ENCODE assay signal across 18 cellular contexts in genomic region chr2:238495422-238495821, GRCh38.
A peak's percentile ranks its signal among the peaks of the same experiment; 100 is the strongest.
DNase-seq lines count a peak whose midpoint lies in the region; ATAC-seq and TF ChIP-seq lines count a peak whose summit lies in the region.
"Had no signal": no experiment of that assay in that cellular context is flagged by ENCODE, and none has a peak within 500 bp of the region (broad histone marks: within the 10 kb centered on the region; RNA-seq: fewer than 3 reads in every experiment).

No MANE protein-coding gene starts in this region.

- CTCF ChIA-PET in activated naive CD4-positive, alpha-beta T cell treated with anti-CD3 and anti-CD28 coated beads, Interleukin-2, amount 10 ng/mL, durations not matched to agents 7 days and 5 days (lab: Charles Lee) = no interaction called here
- CTCF ChIA-PET in naive thymus-derived CD4-positive, alpha-beta T cell (lab: Charles Lee) = no interaction called here

- H3K4me3 ChIP-seq in naive thymus-derived CD4-positive, alpha-beta T cell (ENCODE audit: low read length) = no peak overlapping the region

- H3K4me1 Mint-ChIP-seq in activated naive CD4-positive, alpha-beta T cell treated with anti-CD3 and anti-CD28 coated beads, Interleukin-2, amount 10 ng/mL, durations not matched to agents 7 days and 5 days = peaks cover 39% of the 10 kb centered on the region
- peaks cover 24% of the 10 kb centered on the region for H3K4me1 Mint-ChIP-seq in activated T-helper 17 cell treated with anti-CD3 and anti-CD28 coated beads, Interleukin-2, amount 50 U/mL, for 72 hours
- H3K4me1 Mint-ChIP-seq in naive thymus-derived CD4-positive, alpha-beta T cell = peaks cover 23 to 42% (median 38%) of the 10 kb centered on the region in 7 donors

- H3K36me3 ChIP-seq in naive thymus-derived CD4-positive, alpha-beta T cell (ENCODE audit: control insufficient read depth in 2 of 3, insufficient read depth in 3 of 3, low read length in 3 of 3) = no peaks in the 10 kb centered on the region

- POLR2A ChIA-PET in naive thymus-derived CD4-positive, alpha-beta T cell (lab: Charles Lee) = interaction anchor here (0.6 kb wide), 1 partner anchor 333 kb away, joined by 3 read pairs; no protein-coding TSS in a partner anchor

- H3K4me1 ChIP-seq in naive thymus-derived CD4-positive, alpha-beta T cell (ENCODE audit: control insufficient read depth in 2 of 2, insufficient read depth in 2 of 2, low read length in 2 of 2) = peaks cover 8 to 27% of the 10 kb centered on the region in 2 donors

- no peak for DNase-seq in activated naive CD4-positive, alpha-beta T cell treated with anti-CD3 and anti-CD28 coated beads, Interleukin-2, amount 10 ng/mL, durations not matched to agents 7 days and 5 days
- no peak for DNase-seq in activated naive CD4-positive, alpha-beta T cell treated with anti-CD3 and anti-CD28 coated beads, Interleukin-2, amount 50 U/mL, for 72 hours (ENCODE audit: low spot score in 2 of 2)
- DNase-seq in naive thymus-derived CD4-positive, alpha-beta T cell = no peak
- DNase-seq in DMS 273 (lab: John Stamatoyannopoulos, UW; ENCODE audit: unreplicated experiment) (no peak), NCI-H82 (lab: John Stamatoyannopoulos, UW) (no peak)
- DNase-seq: ACHN; AML-193; Calu3; CD4-positive, CD25-positive, alpha-beta regulatory T cell; HFFc6; KG1; NCI-H1436; NCI-H2029; NCI-H2171; NCI-H774 had no signal

- H3K4me3 Mint-ChIP-seq in activated naive CD4-positive, alpha-beta T cell treated with anti-CD3 and anti-CD28 coated beads, Interleukin-2, amount 10 ng/mL, durations not matched to agents 7 days and 5 days = no peak overlapping the region
- H3K4me3 Mint-ChIP-seq in activated T-helper 17 cell treated with anti-CD3 and anti-CD28 coated beads, Interleukin-2, amount 50 U/mL, for 72 hours = peak overlapping the region; percentile 28
- peak overlapping the region in 4 of 10 donors; percentile 34 to 86 (median 52) for H3K4me3 Mint-ChIP-seq in naive thymus-derived CD4-positive, alpha-beta T cell
- H3K4me3 Mint-ChIP-seq: CD4-positive, CD25-positive, alpha-beta regulatory T cell; HFFc6 had no signal

- H3K9me3 Mint-ChIP-seq in activated naive CD4-positive, alpha-beta T cell treated with anti-CD3 and anti-CD28 coated beads, Interleukin-2, amount 10 ng/mL, durations not matched to agents 7 days and 5 days = no peaks in the 10 kb centered on the region
- no peaks in the 10 kb centered on the region for H3K9me3 Mint-ChIP-seq in activated naive CD4-positive, alpha-beta T cell treated with anti-CD3 and anti-CD28 coated beads, Interleukin-2, amount 50 U/mL, for 72 hours
- H3K9me3 Mint-ChIP-seq in activated T-helper 17 cell treated with anti-CD3 and anti-CD28 coated beads, Interleukin-2, amount 50 U/mL, for 72 hours = no peaks in the 10 kb centered on the region
- H3K9me3 Mint-ChIP-seq in naive thymus-derived CD4-positive, alpha-beta T cell = no peaks in the 10 kb centered on the region
- H3K9me3 Mint-ChIP-seq: CD4-positive, CD25-positive, alpha-beta regulatory T cell; HFFc6 had no signal

- intact Hi-C loops in naive thymus-derived CD4-positive, alpha-beta T cell (cut with micrococcal nuclease) = loop anchor here in 1 of 2 donors (2.0 kb wide), 1 partner anchor 69 kb away; the partner anchor contains the start of gene ASB1

- H3K27me3 Mint-ChIP-seq in activated naive CD4-positive, alpha-beta T cell treated with anti-CD3 and anti-CD28 coated beads, Interleukin-2, amount 10 ng/mL, durations not matched to agents 7 days and 5 days = peaks cover 12% of the 10 kb centered on the region
- no peaks in the 10 kb centered on the region for H3K27me3 Mint-ChIP-seq in activated T-helper 17 cell treated with anti-CD3 and anti-CD28 coated beads, Interleukin-2, amount 50 U/mL, for 72 hours
- peaks cover 0 to 6% (median 0%) of the 10 kb centered on the region in 5 donors for H3K27me3 Mint-ChIP-seq in naive thymus-derived CD4-positive, alpha-beta T cell

- peak overlapping the region; percentile 71 for H3K27ac Mint-ChIP-seq in activated naive CD4-positive, alpha-beta T cell treated with anti-CD3 and anti-CD28 coated beads, Interleukin-2, amount 10 ng/mL, durations not matched to agents 7 days and 5 days
- H3K27ac Mint-ChIP-seq in activated naive CD4-positive, alpha-beta T cell treated with anti-CD3 and anti-CD28 coated beads, Interleukin-2, amount 50 U/mL, for 72 hours = no peak overlapping the region
- no peak overlapping the region for H3K27ac Mint-ChIP-seq in activated T-helper 17 cell treated with anti-CD3 and anti-CD28 coated beads, Interleukin-2, amount 50 U/mL, for 72 hours
- peak overlapping the region in 7 of 9 donors; percentile 19 to 90 (median 83) for H3K27ac Mint-ChIP-seq in naive thymus-derived CD4-positive, alpha-beta T cell
- H3K27ac Mint-ChIP-seq: HFFc6 had no signal

- H3K27ac ChIP-seq in naive thymus-derived CD4-positive, alpha-beta T cell (ENCODE audit: low read depth, low read length) = no peak overlapping the region

- no peaks in the 10 kb centered on the region for H3K9me3 ChIP-seq in naive thymus-derived CD4-positive, alpha-beta T cell (ENCODE audit: control insufficient read depth in 2 of 3, low read length in 3 of 3)

- ATAC-seq in activated naive CD4-positive, alpha-beta T cell treated with anti-CD3 and anti-CD28 coated beads, Interleukin-2, amount 50 U/mL, for 72 hours = no peak
- ATAC-seq in activated T-helper 17 cell treated with anti-CD3 and anti-CD28 coated beads, Interleukin-2, amount 50 U/mL, for 72 hours (replicated peaks) = no peak
- no peak for ATAC-seq in naive thymus-derived CD4-positive, alpha-beta T cell
- no peak for ATAC-seq in SK-N-SH treated with all-trans-retinoic acid at 6 μM for 48 hours
- ATAC-seq: HepG2 had no signal

- H3K27me3 ChIP-seq in naive thymus-derived CD4-positive, alpha-beta T cell (ENCODE audit: control insufficient read depth in 2 of 2, insufficient read depth in 2 of 2, low read length in 2 of 2) = no peaks in the 10 kb centered on the region

- H3K36me3 Mint-ChIP-seq in activated naive CD4-positive, alpha-beta T cell treated with anti-CD3 and anti-CD28 coated beads, Interleukin-2, amount 10 ng/mL, durations not matched to agents 7 days and 5 days = no peaks in the 10 kb centered on the region
- no peaks in the 10 kb centered on the region for H3K36me3 Mint-ChIP-seq in activated naive CD4-positive, alpha-beta T cell treated with anti-CD3 and anti-CD28 coated beads, Interleukin-2, amount 50 U/mL, for 72 hours
- no peaks in the 10 kb centered on the region for H3K36me3 Mint-ChIP-seq in activated T-helper 17 cell treated with anti-CD3 and anti-CD28 coated beads, Interleukin-2, amount 50 U/mL, for 72 hours (ENCODE audit: low read depth)
- H3K36me3 Mint-ChIP-seq in naive thymus-derived CD4-positive, alpha-beta T cell = no peaks in the 10 kb centered on the region
- H3K36me3 Mint-ChIP-seq: CD4-positive, CD25-positive, alpha-beta regulatory T cell had no signal

TF ChIP-seq in SK-N-SH treated with all-trans-retinoic acid at 6 μM for 48 hours, 23 proteins besides CTCF, POLR2A, EP300 and RAD21:
- TF ChIP-seq SNAI2 (CRISPR knock-in tag; IDR thresholded peaks at IDR 0.05) (no peak), GLIS3 (CRISPR knock-in tag; IDR thresholded peaks at IDR 0.05) (no peak), TCF4 (CRISPR knock-in tag; IDR thresholded peaks at IDR 0.05; ENCODE audit: borderline replicate concordance) (no peak), ARNTL (CRISPR knock-in tag; IDR thresholded peaks at IDR 0.05; ENCODE audit: borderline replicate concordance, low read depth) (no peak), TOX (CRISPR knock-in tag; IDR thresholded peaks at IDR 0.05; ENCODE audit: borderline replicate concordance) (no peak), ZFP30 (CRISPR knock-in tag; IDR thresholded peaks at IDR 0.05) (no peak), ISL1 (CRISPR knock-in tag; IDR thresholded peaks at IDR 0.05) (no peak), ZNF565 (CRISPR knock-in tag; conservative IDR thresholded peaks at IDR 0.05; ENCODE audit: low read depth) (no peak), OSR1 (CRISPR knock-in tag; IDR thresholded peaks at IDR 0.05) (no peak)
- TF ChIP-seq, protein P1, sequence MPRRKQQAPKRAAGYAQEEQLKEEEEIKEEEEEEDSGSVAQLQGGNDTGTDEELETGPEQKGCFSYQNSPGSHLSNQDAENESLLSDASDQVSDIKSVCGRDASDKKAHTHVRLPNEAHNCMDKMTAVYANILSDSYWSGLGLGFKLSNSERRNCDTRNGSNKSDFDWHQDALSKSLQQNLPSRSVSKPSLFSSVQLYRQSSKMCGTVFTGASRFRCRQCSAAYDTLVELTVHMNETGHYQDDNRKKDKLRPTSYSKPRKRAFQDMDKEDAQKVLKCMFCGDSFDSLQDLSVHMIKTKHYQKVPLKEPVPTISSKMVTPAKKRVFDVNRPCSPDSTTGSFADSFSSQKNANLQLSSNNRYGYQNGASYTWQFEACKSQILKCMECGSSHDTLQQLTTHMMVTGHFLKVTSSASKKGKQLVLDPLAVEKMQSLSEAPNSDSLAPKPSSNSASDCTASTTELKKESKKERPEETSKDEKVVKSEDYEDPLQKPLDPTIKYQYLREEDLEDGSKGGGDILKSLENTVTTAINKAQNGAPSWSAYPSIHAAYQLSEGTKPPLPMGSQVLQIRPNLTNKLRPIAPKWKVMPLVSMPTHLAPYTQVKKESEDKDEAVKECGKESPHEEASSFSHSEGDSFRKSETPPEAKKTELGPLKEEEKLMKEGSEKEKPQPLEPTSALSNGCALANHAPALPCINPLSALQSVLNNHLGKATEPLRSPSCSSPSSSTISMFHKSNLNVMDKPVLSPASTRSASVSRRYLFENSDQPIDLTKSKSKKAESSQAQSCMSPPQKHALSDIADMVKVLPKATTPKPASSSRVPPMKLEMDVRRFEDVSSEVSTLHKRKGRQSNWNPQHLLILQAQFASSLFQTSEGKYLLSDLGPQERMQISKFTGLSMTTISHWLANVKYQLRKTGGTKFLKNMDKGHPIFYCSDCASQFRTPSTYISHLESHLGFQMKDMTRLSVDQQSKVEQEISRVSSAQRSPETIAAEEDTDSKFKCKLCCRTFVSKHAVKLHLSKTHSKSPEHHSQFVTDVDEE (CRISPR knock-in tag; IDR thresholded peaks at IDR 0.05) = no peak
- TF ChIP-seq, protein P2, sequence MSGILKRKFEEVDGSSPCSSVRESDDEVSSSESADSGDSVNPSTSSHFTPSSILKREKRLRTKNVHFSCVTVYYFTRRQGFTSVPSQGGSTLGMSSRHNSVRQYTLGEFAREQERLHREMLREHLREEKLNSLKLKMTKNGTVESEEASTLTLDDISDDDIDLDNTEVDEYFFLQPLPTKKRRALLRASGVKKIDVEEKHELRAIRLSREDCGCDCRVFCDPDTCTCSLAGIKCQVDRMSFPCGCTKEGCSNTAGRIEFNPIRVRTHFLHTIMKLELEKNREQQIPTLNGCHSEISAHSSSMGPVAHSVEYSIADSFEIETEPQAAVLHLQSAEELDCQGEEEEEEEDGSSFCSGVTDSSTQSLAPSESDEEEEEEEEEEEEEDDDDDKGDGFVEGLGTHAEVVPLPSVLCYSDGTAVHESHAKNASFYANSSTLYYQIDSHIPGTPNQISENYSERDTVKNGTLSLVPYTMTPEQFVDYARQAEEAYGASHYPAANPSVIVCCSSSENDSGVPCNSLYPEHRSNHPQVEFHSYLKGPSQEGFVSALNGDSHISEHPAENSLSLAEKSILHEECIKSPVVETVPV (CRISPR knock-in tag; IDR thresholded peaks at IDR 0.05) = no peak

Comparison
In these comparisons a context has a peak if more than half of its experiments do, and no peak if none do; other contexts are left out.
1. H3K27ac Mint-ChIP-seq: peak in activated naive CD4-positive, alpha-beta T cell treated with anti-CD3 and anti-CD28 coated beads, Interleukin-2, amount 10 ng/mL, durations not matched to agents 7 days and 5 days (single experiment) and naive thymus-derived CD4-positive, alpha-beta T cell (7 of 9); none in activated naive CD4-positive, alpha-beta T cell treated with anti-CD3 and anti-CD28 coated beads, Interleukin-2, amount 50 U/mL, for 72 hours (0 of 2) and activated T-helper 17 cell treated with anti-CD3 and anti-CD28 coated beads, Interleukin-2, amount 50 U/mL, for 72 hours (single experiment).